In the genomic region with DNA sequence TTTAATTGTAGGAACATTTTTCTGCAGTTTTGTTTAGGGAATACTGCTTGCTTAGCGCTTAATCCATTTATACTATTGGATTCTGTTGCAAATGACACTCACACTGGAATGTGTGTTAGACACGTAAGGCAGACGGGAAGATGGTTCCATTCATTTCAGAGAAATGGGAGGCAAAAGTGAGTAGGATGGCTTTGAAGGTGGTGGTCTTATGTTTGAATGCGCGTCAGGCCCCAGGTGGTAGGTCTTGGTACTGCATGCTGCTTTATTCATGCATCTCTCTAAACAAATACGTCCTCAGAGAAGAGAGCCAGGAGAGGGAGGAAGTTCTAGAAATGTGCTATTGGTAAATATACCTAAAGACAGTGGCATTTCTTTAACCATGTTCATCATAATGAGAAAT, we compare ENCODE assay signal across 12 cellular contexts.
DNase-seq lines count a peak whose midpoint lies in the region; ATAC-seq, FAIRE-seq and TF ChIP-seq lines count a peak whose summit lies in the region.
"Had no signal": no experiment of that assay in that cellular context is flagged by ENCODE, and none has a peak within 500 bp of the region (broad histone marks: within the 10 kb centered on the region; RNA-seq: fewer than 3 reads in every experiment).

No MANE protein-coding gene starts in this region.

- no peak overlapping the region for H3K27ac ChIP-seq in KMS-11
- no peak overlapping the region for H3K27ac ChIP-seq in neuronal stem cell (replicated peaks; ENCODE audit: low read length)
- H3K27ac ChIP-seq: esophagus muscularis mucosa had no signal

- no peak overlapping the region for H4K8ac ChIP-seq in neuronal stem cell (ENCODE audit: low read depth, low read length)

- H2BK5ac ChIP-seq in neuronal stem cell (ENCODE audit: low read length): no peak overlapping the region

- WGBS in neuronal stem cell (ENCODE audit: extremely low coverage in 2 of 2, insufficient read length in 2 of 2, insufficient replicate concordance in 1 of 2), 2 donors: no CpG with 5 or more reads among the region's 6 CpGs

- H3K18ac ChIP-seq in neuronal stem cell (ENCODE audit: low read length): no peak overlapping the region

- ATAC-seq in GM21576 (IDR thresholded peaks at IDR 0.05; ENCODE audit: unreplicated experiment) (no peak), HG03432 (IDR thresholded peaks at IDR 0.05; ENCODE audit: unreplicated experiment) (no peak)
- ATAC-seq: stimulated activated naive B cell treated with anti-CD40 and anti-IgM and Interleukin-4, amounts not matched to agents 10 μg/mL and 1 μg/mL and 100 μg/mL, for 72 hours had no signal

- H3K79me1 ChIP-seq in neuronal stem cell (ENCODE audit: low read depth, low read length): no peaks in the 10 kb centered on the region

- FAIRE-seq in bronchial epithelial cell (lab: Jason Lieb, UNC): no peak

- H3K4me1 ChIP-seq in KMS-11 (ENCODE audit: low read depth, poor library complexity, severe bottlenecking): no peaks in the 10 kb centered on the region
- no peaks in the 10 kb centered on the region for H3K4me1 ChIP-seq in neuronal stem cell (ENCODE audit: control insufficient read depth in 2 of 2, insufficient read depth in 1 of 2, low read depth in 1 of 2, low read length in 2 of 2)
- H3K4me1 ChIP-seq: esophagus muscularis mucosa had no signal

- H3K4me2 ChIP-seq in KMS-11 (no peak overlapping the region), neuronal stem cell (ENCODE audit: insufficient read depth, low read length, poor library complexity, severe bottlenecking) (no peak overlapping the region)

- H2BK15ac ChIP-seq in neuronal stem cell (ENCODE audit: low read length): no peak overlapping the region

- H4K91ac ChIP-seq in neuronal stem cell (ENCODE audit: low read depth, low read length, poor library complexity): no peak overlapping the region

- no peak overlapping the region for H3K23ac ChIP-seq in neuronal stem cell (ENCODE audit: low read depth, low read length, poor library complexity)

- H3K36me3 ChIP-seq in KMS-11 (ENCODE audit: insufficient read depth) (no peaks in the 10 kb centered on the region), bronchial epithelial cell (ENCODE audit: control insufficient read depth, insufficient read depth, low read length) (no peaks in the 10 kb centered on the region), neuronal stem cell (replicated peaks in 1 of 2; ENCODE audit: control insufficient read depth in 2 of 2, insufficient read depth in 2 of 2, low read length in 2 of 2) (no peaks in the 10 kb centered on the region)
- H3K36me3 ChIP-seq: esophagus muscularis mucosa had no signal

- H3K27me3 ChIP-seq in KMS-11 (ENCODE audit: insufficient read depth, low read depth) (no peaks in the 10 kb centered on the region), bronchial epithelial cell (ENCODE audit: control insufficient read depth, insufficient read depth, low read length) (no peaks in the 10 kb centered on the region), neuronal stem cell (ENCODE audit: control insufficient read depth in 3 of 3, insufficient read depth in 3 of 3, low read depth in 1 of 3, low read length in 3 of 3) (no peaks in the 10 kb centered on the region)
- H3K27me3 ChIP-seq: esophagus muscularis mucosa had no signal

- peak; percentile 3 for DNase-seq in NCI-H2171 treated with DMSO at 0.1 percent for 48 hours (lab: John Stamatoyannopoulos, UW)
- DNase-seq in NCI-H2171 (lab: John Stamatoyannopoulos, UW): no peak
- no peak for DNase-seq in bronchial epithelial cell (ENCODE audit: low read depth)
- DNase-seq in neuronal stem cell (ENCODE audit: low spot score): peak; percentile 27
- no peak for DNase-seq in NCI-H748 (lab: John Stamatoyannopoulos, UW; ENCODE audit: unreplicated experiment)
- DNase-seq: AML-193; SHP77 treated with DMSO at 0.1 percent for 48 hours; stimulated activated naive B cell treated with anti-CD40 and anti-IgM and Interleukin-4, amounts not matched to agents 10 μg/mL and 1 μg/mL and 100 μg/mL, for 72 hours had no signal

- H3K14ac ChIP-seq in neuronal stem cell (ENCODE audit: low read length): no peak overlapping the region

- no peak overlapping the region for H3K4ac ChIP-seq in neuronal stem cell (ENCODE audit: low read length)

- no peaks in the 10 kb centered on the region for H4K20me1 ChIP-seq in KMS-11 (ENCODE audit: insufficient read depth)

- H2AFZ ChIP-seq in KMS-11 (ENCODE audit: low read depth): no peak overlapping the region
- no peak overlapping the region for H2AFZ ChIP-seq in neuronal stem cell (ENCODE audit: low read length)

- H3K79me2 ChIP-seq in KMS-11 (ENCODE audit: insufficient read depth, low read depth): no peaks in the 10 kb centered on the region

- no peak overlapping the region for H2BK120ac ChIP-seq in neuronal stem cell (ENCODE audit: low read depth, low read length)

- TF ChIP-seq CTCF in KMS-11 (conservative IDR thresholded peaks at IDR 0.05; ENCODE audit: low read depth, low read length) (peak; percentile 77), bronchial epithelial cell (IDR thresholded peaks at IDR 0.05; ENCODE audit: insufficient read depth, low read length, severe bottlenecking) (peak; percentile 31)

- H3K4me3 ChIP-seq in KMS-11 (IDR thresholded peaks at IDR 0.05; ENCODE audit: insufficient read depth, low read depth, low read length) (no peak overlapping the region), bronchial epithelial cell (ENCODE audit: low read depth, low read length) (no peak overlapping the region), neuronal stem cell (ENCODE audit: low read length in 2 of 2) (no peak overlapping the region)
- H3K4me3 ChIP-seq: esophagus muscularis mucosa had no signal

- peaks cover 0 to under 1% of the 10 kb centered on the region in 2 donors for H3K9me3 ChIP-seq in neuronal stem cell (replicated peaks in 1 of 2; ENCODE audit: control insufficient read depth in 2 of 2, insufficient read depth in 1 of 2, low read depth in 1 of 2, low read length in 2 of 2)
- H3K9me3 ChIP-seq: esophagus muscularis mucosa had no signal

- no peak overlapping the region for H2AK5ac ChIP-seq in neuronal stem cell (ENCODE audit: low read depth, low read length)

- H3K9ac ChIP-seq in KMS-11 (no peak overlapping the region), neuronal stem cell (ENCODE audit: low read depth, low read length, poor library complexity) (no peak overlapping the region)

- H2BK12ac ChIP-seq in neuronal stem cell (ENCODE audit: low read length): no peak overlapping the region

Comparison
In these comparisons a context has a peak if more than half of its experiments do, and no peak if none do; other contexts are left out.
1. DNase-seq: peak in NCI-H2171 treated with DMSO at 0.1 percent for 48 hours (single experiment) and neuronal stem cell (single experiment); none in NCI-H2171 (single experiment), bronchial epithelial cell (single experiment) and NCI-H748 (single experiment).